In the genomic region with DNA sequence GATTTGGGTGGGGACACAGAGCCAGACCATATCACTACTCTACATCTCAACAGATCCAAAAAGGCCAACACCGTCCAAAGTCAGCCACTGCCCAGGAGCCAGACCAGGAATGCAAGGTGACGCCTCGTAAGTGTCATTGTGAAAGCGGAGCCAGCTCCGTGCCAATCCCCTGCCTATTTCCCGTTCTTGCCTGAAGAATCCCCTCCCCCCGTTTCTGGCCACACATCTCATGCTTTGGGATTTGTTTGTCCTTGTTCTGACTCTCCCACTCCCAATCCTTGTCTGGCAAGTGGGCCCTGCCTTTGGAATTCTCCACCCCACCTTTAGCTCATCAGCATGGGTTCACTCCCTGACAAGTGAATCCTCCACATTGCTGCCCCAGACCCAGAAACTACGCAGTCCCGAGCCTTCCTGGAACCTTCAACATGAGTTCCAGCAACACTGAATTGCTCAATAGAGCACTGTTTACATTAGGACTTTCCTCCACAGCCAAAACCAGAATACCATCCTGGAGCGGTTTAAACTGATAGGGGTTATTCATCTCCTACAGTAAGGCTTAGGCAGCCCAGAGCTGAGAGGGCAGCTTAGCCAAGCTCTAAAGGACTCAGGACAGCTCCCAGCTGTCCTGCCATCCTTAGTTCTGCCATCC, we compare ENCODE assay signal across 1 cellular context.
A peak's percentile ranks its signal among the peaks of the same experiment; 100 is the strongest.
TF ChIP-seq lines count a peak whose summit lies in the region.

No MANE protein-coding gene starts in this region.

TF ChIP-seq in HepG2, 621 proteins besides CTCF, POLR2A, EP300 and RAD21 (continued from another document):
- TF ChIP-seq ARID5B (CRISPR knock-in tag; IDR thresholded peaks at IDR 0.05) (peak; percentile 32; the same call in 1 of the 2 replicates), MXI1 (IDR thresholded peaks at IDR 0.05; ENCODE audit: borderline replicate concordance, low read depth, low read length) (no peak), SALL1 (CRISPR knock-in tag; IDR thresholded peaks at IDR 0.05) (peak; percentile 19; the same call in 1 of the 2 replicates), ZSCAN29 (CRISPR knock-in tag; conservative IDR thresholded peaks at IDR 0.05) (no peak), ZNF552 (CRISPR knock-in tag; IDR thresholded peaks at IDR 0.05; ENCODE audit: borderline replicate concordance) (no peak), ZNF329 (CRISPR knock-in tag; IDR thresholded peaks at IDR 0.05; ENCODE audit: low read depth) (no peak), ZNF350 (CRISPR knock-in tag; IDR thresholded peaks at IDR 0.05; ENCODE audit: borderline replicate concordance, low read depth) (no peak), BCL3 (CRISPR knock-in tag; IDR thresholded peaks at IDR 0.05) (no peak), MYC (CRISPR knock-in tag; IDR thresholded peaks at IDR 0.05; ENCODE audit: borderline replicate concordance) (no peak), FOXA1 (IDR thresholded peaks at IDR 0.05) (no peak), FOXA1 (CRISPR knock-in tag; IDR thresholded peaks at IDR 0.05) (peak; percentile 91), PAWR (CRISPR knock-in tag; IDR thresholded peaks at IDR 0.05; ENCODE audit: borderline replicate concordance) (no peak), NONO (IDR thresholded peaks at IDR 0.05) (no peak), NONO (CRISPR knock-in tag; conservative IDR thresholded peaks at IDR 0.05) (0 out of 2 replicates have a peak, but pooled peaks have one; percentile 20), CAMTA2 (CRISPR knock-in tag; IDR thresholded peaks at IDR 0.05; ENCODE audit: borderline replicate concordance) (no peak), ZNF878 (CRISPR knock-in tag; IDR thresholded peaks at IDR 0.05) (no peak), ZBTB8A (CRISPR knock-in tag; IDR thresholded peaks at IDR 0.05; ENCODE audit: borderline replicate concordance, low read depth) (no peak), FOXP4 (CRISPR knock-in tag; IDR thresholded peaks at IDR 0.05) (no peak), ZNF781 (CRISPR knock-in tag; IDR thresholded peaks at IDR 0.05; ENCODE audit: borderline replicate concordance, not compliant biosample characterization) (no peak), BCL6 (CRISPR knock-in tag; IDR thresholded peaks at IDR 0.05) (peak; percentile 46; the same call in 1 of the 2 replicates), NFYC (CRISPR knock-in tag; IDR thresholded peaks at IDR 0.05) (no peak), ZNF75D (CRISPR knock-in tag; IDR thresholded peaks at IDR 0.05; ENCODE audit: borderline replicate concordance) (no peak), CHCHD3 (CRISPR knock-in tag; IDR thresholded peaks at IDR 0.05) (no peak), ZNF687 (CRISPR knock-in tag; IDR thresholded peaks at IDR 0.05) (no peak), NAIF1 (CRISPR knock-in tag; IDR thresholded peaks at IDR 0.05; ENCODE audit: borderline replicate concordance) (no peak), ZNF550 (CRISPR knock-in tag; IDR thresholded peaks at IDR 0.05; ENCODE audit: borderline replicate concordance) (no peak), HES4 (CRISPR knock-in tag; IDR thresholded peaks at IDR 0.05; ENCODE audit: borderline replicate concordance) (no peak)
- TF ChIP-seq, protein P1, sequence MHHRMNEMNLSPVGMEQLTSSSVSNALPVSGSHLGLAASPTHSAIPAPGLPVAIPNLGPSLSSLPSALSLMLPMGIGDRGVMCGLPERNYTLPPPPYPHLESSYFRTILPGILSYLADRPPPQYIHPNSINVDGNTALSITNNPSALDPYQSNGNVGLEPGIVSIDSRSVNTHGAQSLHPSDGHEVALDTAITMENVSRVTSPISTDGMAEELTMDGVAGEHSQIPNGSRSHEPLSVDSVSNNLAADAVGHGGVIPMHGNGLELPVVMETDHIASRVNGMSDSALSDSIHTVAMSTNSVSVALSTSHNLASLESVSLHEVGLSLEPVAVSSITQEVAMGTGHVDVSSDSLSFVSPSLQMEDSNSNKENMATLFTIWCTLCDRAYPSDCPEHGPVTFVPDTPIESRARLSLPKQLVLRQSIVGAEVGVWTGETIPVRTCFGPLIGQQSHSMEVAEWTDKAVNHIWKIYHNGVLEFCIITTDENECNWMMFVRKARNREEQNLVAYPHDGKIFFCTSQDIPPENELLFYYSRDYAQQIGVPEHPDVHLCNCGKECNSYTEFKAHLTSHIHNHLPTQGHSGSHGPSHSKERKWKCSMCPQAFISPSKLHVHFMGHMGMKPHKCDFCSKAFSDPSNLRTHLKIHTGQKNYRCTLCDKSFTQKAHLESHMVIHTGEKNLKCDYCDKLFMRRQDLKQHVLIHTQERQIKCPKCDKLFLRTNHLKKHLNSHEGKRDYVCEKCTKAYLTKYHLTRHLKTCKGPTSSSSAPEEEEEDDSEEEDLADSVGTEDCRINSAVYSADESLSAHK (CRISPR knock-in tag; IDR thresholded peaks at IDR 0.05; ENCODE audit: borderline replicate concordance), result no peak
- TF ChIP-seq, protein P2, sequence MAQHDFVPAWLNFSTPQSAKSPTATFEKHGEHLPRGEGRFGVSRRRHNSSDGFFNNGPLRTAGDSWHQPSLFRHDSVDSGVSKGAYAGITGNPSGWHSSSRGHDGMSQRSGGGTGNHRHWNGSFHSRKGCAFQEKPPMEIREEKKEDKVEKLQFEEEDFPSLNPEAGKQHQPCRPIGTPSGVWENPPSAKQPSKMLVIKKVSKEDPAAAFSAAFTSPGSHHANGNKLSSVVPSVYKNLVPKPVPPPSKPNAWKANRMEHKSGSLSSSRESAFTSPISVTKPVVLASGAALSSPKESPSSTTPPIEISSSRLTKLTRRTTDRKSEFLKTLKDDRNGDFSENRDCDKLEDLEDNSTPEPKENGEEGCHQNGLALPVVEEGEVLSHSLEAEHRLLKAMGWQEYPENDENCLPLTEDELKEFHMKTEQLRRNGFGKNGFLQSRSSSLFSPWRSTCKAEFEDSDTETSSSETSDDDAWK (CRISPR knock-in tag; IDR thresholded peaks at IDR 0.05), result no peak
